Comparison of ENCODE assay signal across 8 cellular contexts in the genomic region with DNA sequence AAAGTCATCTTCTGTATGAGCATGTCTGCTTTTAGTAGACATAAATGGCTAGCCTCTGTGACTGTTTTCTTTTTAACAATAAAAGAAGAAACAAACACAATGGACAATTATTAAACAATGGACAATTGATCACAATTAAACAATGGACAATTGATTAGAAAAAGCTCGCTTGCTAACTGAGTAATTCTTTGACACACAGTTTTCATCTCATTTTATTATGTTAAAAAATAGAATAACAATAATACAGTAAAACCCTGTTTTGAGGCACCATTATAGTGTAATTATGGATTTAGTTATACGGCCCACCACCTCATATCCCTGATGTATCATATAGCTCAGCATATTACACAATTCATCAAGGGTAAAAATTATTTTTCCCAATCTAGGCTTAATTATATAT.
DNase-seq lines count a peak whose midpoint lies in the region; FAIRE-seq lines count a peak whose summit lies in the region.
"Not testable (repeated sequence)": the region's sequence is repeated elsewhere in the genome, so short reads cannot be mapped to it uniquely, and the experiment has no call there.

No MANE protein-coding gene starts in this region.

- H3K27ac ChIP-seq in caudate nucleus (ENCODE audit: low read depth, low read length) (peak overlapping the region; percentile 96), substantia nigra (ENCODE audit: low read depth, low read length, poor library complexity, severe bottlenecking) (peak overlapping the region; percentile 82), temporal lobe (ENCODE audit: low read depth, low read length) (peak overlapping the region; percentile 95)

- FAIRE-seq in RCC 7860 (lab: Jason Lieb, UNC), result peak; percentile 7
- peak; percentile 87 for FAIRE-seq in colon (lab: Jason Lieb, UNC)
- peak; percentile 58 for FAIRE-seq in endometrium (lab: Jason Lieb, UNC)

- DNase-seq in RCC 7860 (ENCODE audit: low spot score); caudate nucleus (lab: John Stamatoyannopoulos, UW); substantia nigra (lab: John Stamatoyannopoulos, UW): not testable (repeated sequence)
- peak; percentile 59 for DNase-seq in globus pallidus (ENCODE audit: low spot score)
- DNase-seq in pons (ENCODE audit: low spot score), result peak; percentile 63
